ENCODE assay signal across 1 cellular context in genomic region chr12:114397978-114398881, GRCh38.
TF ChIP-seq lines count a peak whose summit lies in the region.

No MANE protein-coding gene starts in this region.

TF ChIP-seq in GM23338, 12 proteins besides CTCF, POLR2A, EP300 and RAD21 (continued from another document):
- no peak for TF ChIP-seq ZNF462 (CRISPR knock-in tag; IDR thresholded peaks at IDR 0.05)
- TF ChIP-seq NANOG (IDR thresholded peaks at IDR 0.05; ENCODE audit: borderline replicate concordance), result no peak
- no peak for TF ChIP-seq REST (IDR thresholded peaks at IDR 0.05; ENCODE audit: unreplicated experiment)
- TF ChIP-seq JUNB (IDR thresholded peaks at IDR 0.05; ENCODE audit: unreplicated experiment), result no peak
- TF ChIP-seq ZNF114 (CRISPR knock-in tag; IDR thresholded peaks at IDR 0.05), result no peak
- TF ChIP-seq ETS1 (IDR thresholded peaks at IDR 0.05), result no peak
